ENCODE assay signal across 1 cellular context in the genomic region with DNA sequence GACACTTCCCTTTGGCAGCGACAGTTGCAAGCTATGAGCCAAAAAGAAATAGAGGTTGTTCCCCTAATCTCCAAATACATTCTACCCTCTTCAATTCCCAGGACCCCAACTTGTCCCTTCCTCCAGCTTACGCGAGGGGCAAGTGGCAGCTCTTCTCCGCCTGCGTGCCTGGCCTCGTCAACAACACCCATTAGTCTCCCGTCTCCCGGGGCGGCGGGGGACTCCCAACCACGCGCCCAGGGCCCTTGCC.
TF ChIP-seq lines count a peak whose summit lies in the region.

No MANE protein-coding gene starts in this region.

TF ChIP-seq in endothelial cell of umbilical vein, 7 proteins besides CTCF, POLR2A, EP300 and RAD21:
- TF ChIP-seq POLR2AphosphoS5 (IDR thresholded peaks at IDR 0.05; ENCODE audit: insufficient read depth, low read depth, low read length) (no peak), FOS (IDR thresholded peaks at IDR 0.05; ENCODE audit: borderline replicate concordance, insufficient read depth, low read length) (no peak), GATA2 (IDR thresholded peaks at IDR 0.05; ENCODE audit: insufficient read depth, insufficient read length, low read depth, low read length) (no peak), EZH2 (IDR thresholded peaks at IDR 0.05; ENCODE audit: borderline replicate concordance, low read depth, low read length, severe bottlenecking) (no peak), MAX (IDR thresholded peaks at IDR 0.05; ENCODE audit: insufficient read depth, insufficient read length) (no peak), MYC (IDR thresholded peaks at IDR 0.05; ENCODE audit: low read depth, low read length) (no peak), JUN (IDR thresholded peaks at IDR 0.05; ENCODE audit: borderline replicate concordance, insufficient read depth, insufficient read length, low read depth) (no peak)
